ENCODE assay signal across 15 cellular contexts in genomic region chr4:182923376-182923775, GRCh38. TPM values are rescaled to one million over a fixed set of nuclear protein-coding genes. Genes with fewer than 3 reads are reported as not detected.
DNase-seq lines count a peak whose midpoint lies in the region; ATAC-seq and TF ChIP-seq lines count a peak whose summit lies in the region.
"Had no signal": no experiment of that assay in that cellular context is flagged by ENCODE, and none has a peak within 500 bp of the region (broad histone marks: within the 10 kb centered on the region; RNA-seq: fewer than 3 reads in every experiment).

No MANE protein-coding gene starts in this region.

- H3K9me3 ChIP-seq in AG04450 (ENCODE audit: control insufficient read depth, insufficient read depth, low read length) = no peaks in the 10 kb centered on the region
- no peaks in the 10 kb centered on the region for H3K9me3 ChIP-seq in IMR-90 (ENCODE audit: control insufficient read depth, insufficient read depth, low read length)
- no peaks in the 10 kb centered on the region for H3K9me3 ChIP-seq in muscle layer of duodenum (ENCODE audit: control insufficient read depth in 1 of 2, low read length in 2 of 2)
- no peaks in the 10 kb centered on the region for H3K9me3 ChIP-seq in thyroid gland
- no peaks in the 10 kb centered on the region for H3K9me3 ChIP-seq in naive thymus-derived CD4-positive, alpha-beta T cell (ENCODE audit: control insufficient read depth in 2 of 3, low read length in 3 of 3)

- H3K27me3 Mint-ChIP-seq in naive thymus-derived CD4-positive, alpha-beta T cell = peaks cover 0 to 36% (median 0%) of the 10 kb centered on the region in 5 donors

- no peak overlapping the region for H2AK9ac ChIP-seq in IMR-90 (replicated peaks; ENCODE audit: low read depth, low read length, poor library complexity)

- 0 out of 4 replicates have a peak, but pooled peaks cover 0 to 4% of the 10 kb centered on the region in 2 experiments for H3K79me1 ChIP-seq in IMR-90 (ENCODE audit: low read depth in 1 of 2, low read length in 2 of 2)

- H2BK120ac ChIP-seq in IMR-90 (ENCODE audit: low read depth, low read length) = peak overlapping the region; percentile 76

- peaks cover 23% of the 10 kb centered on the region for H3K9me1 ChIP-seq in IMR-90 (ENCODE audit: insufficient read depth, low read length)

- H3K27me3 ChIP-seq in AG04450 (ENCODE audit: control insufficient read depth, insufficient read depth, low read length) = no peaks in the 10 kb centered on the region
- H3K27me3 ChIP-seq in IMR-90 (ENCODE audit: control insufficient read depth, insufficient read depth, low read length) = no peaks in the 10 kb centered on the region
- H3K27me3 ChIP-seq in muscle layer of duodenum (ENCODE audit: low read depth, low read length) = no peaks in the 10 kb centered on the region
- H3K27me3 ChIP-seq in thyroid gland = no peaks in the 10 kb centered on the region
- no peaks in the 10 kb centered on the region for H3K27me3 ChIP-seq in naive thymus-derived CD4-positive, alpha-beta T cell (ENCODE audit: control insufficient read depth in 2 of 2, insufficient read depth in 2 of 2, low read length in 2 of 2)

- peaks cover 4 to 24% (median 17%) of the 10 kb centered on the region in 7 donors for H3K4me1 Mint-ChIP-seq in naive thymus-derived CD4-positive, alpha-beta T cell

- H3K36me3 ChIP-seq in IMR-90 (ENCODE audit: control insufficient read depth, insufficient read depth, low read length) = no peaks in the 10 kb centered on the region
- H3K36me3 ChIP-seq in muscle layer of duodenum (ENCODE audit: control insufficient read depth in 1 of 2, insufficient read depth in 2 of 2, low read length in 2 of 2) = no peaks in the 10 kb centered on the region
- H3K36me3 ChIP-seq in thyroid gland = no peaks in the 10 kb centered on the region
- H3K36me3 ChIP-seq in naive thymus-derived CD4-positive, alpha-beta T cell (ENCODE audit: control insufficient read depth in 2 of 3, insufficient read depth in 3 of 3, low read length in 3 of 3) = no peaks in the 10 kb centered on the region

- intact Hi-C loops in IMR-90 (cut with micrococcal nuclease) (loop anchor here (5.0 to 10.0 kb wide), 6 partner anchors 469 to 1359 kb away; partner anchors contain the start of gene TENM3), thyroid gland (cut with DNase I) (loop anchor here (10.0 kb wide), 1 partner anchor 119 kb away; no protein-coding TSS in a partner anchor)
- intact Hi-C loops in naive thymus-derived CD4-positive, alpha-beta T cell (cut with micrococcal nuclease) = loop anchor here (10.0 kb wide), 3 partner anchors 249 to 1619 kb away; no protein-coding TSS in a partner anchor

- H3K27ac ChIP-seq in AG04450 (ENCODE audit: low read depth, low read length) (peak overlapping the region; percentile 4), IMR-90 (ENCODE audit: insufficient read depth, low read length) (peak overlapping the region; percentile 10; the same call in 1 of the 2 replicates), muscle layer of duodenum (ENCODE audit: low read length) (no peak overlapping the region), thyroid gland (peak overlapping the region in 1 of 3 donors; percentile 0)
- no peak overlapping the region for H3K27ac ChIP-seq in naive thymus-derived CD4-positive, alpha-beta T cell (ENCODE audit: low read depth, low read length)

- H4K20me1 ChIP-seq in IMR-90 (ENCODE audit: insufficient read depth, low read length) = no peaks in the 10 kb centered on the region

- dilution Hi-C loops in IMR-90 (cut with HindIII; ENCODE audit: low sequenced_read_pairs, unreplicated experiment) = loop anchor here (25.0 kb wide), 1 partner anchor 339 kb away; no protein-coding TSS in a partner anchor

- peak overlapping the region; percentile 86 for H2BK5ac ChIP-seq in IMR-90 (ENCODE audit: low read depth, low read length, poor library complexity, severe bottlenecking)

- H3K56ac ChIP-seq in IMR-90 (ENCODE audit: extremely low read depth, insufficient read depth, low read length) = 0 out of 2 replicates have a peak overlapping the region, but pooled peaks have one; percentile 21

- peak overlapping the region; percentile 81 for H2BK20ac ChIP-seq in IMR-90 (ENCODE audit: low read depth, low read length)

- DNase-seq in AG04450 (ENCODE audit: low read depth, low spot score) (no peak), IMR-90 (peak; percentile 67), astrocyte of the hippocampus (ENCODE audit: low read depth, low spot score) (peak; percentile 27), thyroid gland (no peak), SK-N-DZ (ENCODE audit: low spot score) (no peak)
- DNase-seq in naive thymus-derived CD4-positive, alpha-beta T cell = no peak
- DNase-seq: KBM-7, NCI-H1436 treated with DMSO at 0.1 percent for 48 hours, NCI-H226, NCI-H526, RPMI8226, SIG-M5 had no signal

- peak overlapping the region; percentile 84; the same call in 1 of the 2 replicates for H3K23ac ChIP-seq in IMR-90 (ENCODE audit: low read depth, low read length)

- TF ChIP-seq RAD21 in IMR-90 (IDR thresholded peaks at IDR 0.05; ENCODE audit: low read length) = no peak

- TF ChIP-seq POLR2A in IMR-90 (IDR thresholded peaks at IDR 0.05; ENCODE audit: low read depth, low read length) (no peak), thyroid gland (IDR thresholded peaks at IDR 0.05) (no peak)

- H3K4me3 ChIP-seq in AG04450 (ENCODE audit: low read depth, low read length) = no peak overlapping the region
- H3K4me3 ChIP-seq in IMR-90 (ENCODE audit: insufficient read depth, low read depth, low read length) = peak overlapping the region; percentile 1; the same call in 1 of the 2 replicates
- H3K4me3 ChIP-seq in muscle layer of duodenum (ENCODE audit: low read depth in 1 of 2, low read length in 2 of 2) = peak overlapping the region; percentile 30 to 41
- H3K4me3 ChIP-seq in thyroid gland (replicated peaks in 1 of 3) = no peak overlapping the region
- H3K4me3 ChIP-seq in naive thymus-derived CD4-positive, alpha-beta T cell (ENCODE audit: low read length) = no peak overlapping the region
- H3K4me3 ChIP-seq: GM23338 had no signal

- H4K5ac ChIP-seq in IMR-90 (ENCODE audit: low read depth, low read length) = no peak overlapping the region

- H3K4ac ChIP-seq in IMR-90 (ENCODE audit: low read depth, low read length) = peak overlapping the region; percentile 17

- ATAC-seq in IMR-90 (ENCODE audit: low read depth) = peak; percentile 38
- no peak for ATAC-seq in naive thymus-derived CD4-positive, alpha-beta T cell
- ATAC-seq: GM23338, HCT116 had no signal

- in situ Hi-C loops in IMR-90 (cut with MboI; ENCODE audit: low sequenced_read_pairs) = no loop called here

- H3K4me2 ChIP-seq in IMR-90 (ENCODE audit: low read depth, low read length) = peak overlapping the region; percentile 63
- H3K4me2 ChIP-seq: GM23338 had no signal

- H3K14ac ChIP-seq in IMR-90 (replicated peaks; ENCODE audit: low read depth, low read length) = peak overlapping the region; percentile 84

- H3K27ac Mint-ChIP-seq in naive thymus-derived CD4-positive, alpha-beta T cell = no peak overlapping the region
- H3K27ac Mint-ChIP-seq: GM23338 had no signal

- 10% methylated on average over 2 of the region's 5 CpGs; no CpG with 5 or more reads in 1 of the 2 experiments for WGBS in IMR-90 (ENCODE audit: extremely low coverage in 2 of 2, insufficient read length in 1 of 2), 2 experiments
- 67 to 79% methylated on average over 5 of the region's 5 CpGs for WGBS in thyroid gland, 2 donors

- no peaks in the 10 kb centered on the region for H3K9me3 Mint-ChIP-seq in naive thymus-derived CD4-positive, alpha-beta T cell
- H3K9me3 Mint-ChIP-seq: GM23338 had no signal

- peak overlapping the region; percentile 63 for H2AFZ ChIP-seq in IMR-90 (replicated peaks; ENCODE audit: low read length, poor library complexity)

- H3K4me3 Mint-ChIP-seq in naive thymus-derived CD4-positive, alpha-beta T cell = no peak overlapping the region
- H3K4me3 Mint-ChIP-seq: GM23338 had no signal

- H3K9ac ChIP-seq in IMR-90 (ENCODE audit: low read depth, low read length) = no peak overlapping the region; the same call in 1 of the 2 replicates

- H3K4me1 ChIP-seq in IMR-90 (ENCODE audit: control insufficient read depth, insufficient read depth, low read length) (peaks cover 9% of the 10 kb centered on the region), muscle layer of duodenum (ENCODE audit: control insufficient read depth in 1 of 2, insufficient read depth in 2 of 2, low read length in 2 of 2) (peaks cover 6 to 7% of the 10 kb centered on the region in 2 donors), thyroid gland (peaks cover 12 to 20% of the 10 kb centered on the region in 2 donors)
- peaks cover 13 to 14% of the 10 kb centered on the region in 2 donors for H3K4me1 ChIP-seq in naive thymus-derived CD4-positive, alpha-beta T cell (ENCODE audit: control insufficient read depth in 2 of 2, insufficient read depth in 2 of 2, low read length in 2 of 2)

- no TSS peak for BruUV-seq in IMR-90 (replicated peaks; lab: Mats Ljungman, UMichigan)

- POLR2A ChIA-PET in AG04450 (lab: Yijun Ruan, JAX) (interaction anchor here (0.5 to 0.7 kb wide), 2 partner anchors 50 to 646 kb away, joined by 3 read pairs; no protein-coding TSS in a partner anchor), IMR-90 (lab: Charles Lee; ENCODE audit: unreplicated experiment) (interaction anchor here (0.6 kb wide), 1 partner anchor 12 kb away, joined by 9 read pairs; no protein-coding TSS in a partner anchor)
- POLR2A ChIA-PET in naive thymus-derived CD4-positive, alpha-beta T cell (lab: Charles Lee) = no interaction called here

- peak overlapping the region in 1 of 2 experiments; percentile 72; a peak in 2 of 4 replicates for H4K8ac ChIP-seq in IMR-90 (ENCODE audit: low read depth in 2 of 2, low read length in 2 of 2)

- peaks cover 0 to 3% (median 0%) of the 10 kb centered on the region in 5 donors for H3K36me3 Mint-ChIP-seq in naive thymus-derived CD4-positive, alpha-beta T cell

- H3K18ac ChIP-seq in IMR-90 (ENCODE audit: low read depth, low read length) = peak overlapping the region; percentile 49; the same call in 1 of the 2 replicates

- H2BK15ac ChIP-seq in IMR-90 (ENCODE audit: low read depth, low read length) = peak overlapping the region; percentile 87; the same call in 2 of the 3 replicates

- TF ChIP-seq CTCF in AG04450 (IDR thresholded peaks at IDR 0.05; ENCODE audit: low read depth, low read length) (no peak), IMR-90 (conservative IDR thresholded peaks at IDR 0.05; ENCODE audit: low read depth, low read length) (no peak), thyroid gland (IDR thresholded peaks at IDR 0.05) (no peak)

- CTCF ChIA-PET in AG04450 (lab: Charles Lee) (interaction anchor here (0.5 to 6.5 kb wide), 4 partner anchors 15 to 482 kb away, joined by 3 to 48 read pairs (median 22); no protein-coding TSS in a partner anchor), IMR-90 (lab: Yijun Ruan, JAX) (interaction anchor here (1.0 to 1.4 kb wide), 2 partner anchors 339 to 444 kb away, joined by 3 read pairs; no protein-coding TSS in a partner anchor)
- CTCF ChIA-PET in naive thymus-derived CD4-positive, alpha-beta T cell (lab: Charles Lee) = interaction anchor here (1.1 to 1.2 kb wide), 2 partner anchors 9 to 150 kb away, joined by 3 to 4 read pairs; no protein-coding TSS in a partner anchor

- H2AK5ac ChIP-seq in IMR-90 (ENCODE audit: low read depth, low read length) = no peak overlapping the region

- H4K91ac ChIP-seq in IMR-90 (ENCODE audit: insufficient read depth, low read depth, low read length) = peak overlapping the region; percentile 54

RNA-seq across cellular contexts. Expression of gene DCTD, which starts 6.2 kb away (rescaled TPM):
- polyA plus RNA-seq in AG04450 (2011; rRNA removed) (183 and 195 TPM in 2 replicates), IMR-90 (2012; rRNA removed) (113 and 127 TPM in 2 replicates)
- 88.3 and 91.6 TPM in 2 replicates for polyA minus RNA-seq in AG04450 (2011; rRNA and poly(A)+ RNA removed)
- total RNA-seq in IMR-90 (2012; rRNA removed) (84.2 and 90.3 TPM in 2 replicates), thyroid gland (100 to 1,000 TPM in 3 of 4 donors, 10 to 100 TPM in 1; 99.3 to 150 (median 119) TPM)
- 99.3 and 108 TPM in 2 replicates for polyA plus RNA-seq in IMR-90 (2012; cell fraction: cytosol; rRNA removed)
- 122 and 215 TPM in 2 replicates for polyA plus RNA-seq in IMR-90 (2012; cell fraction: nucleus; rRNA removed; ENCODE audit: low replicate concordance)
- polyA plus RNA-seq in SK-N-DZ (2014; cell fraction: cytosol; rRNA removed) = 47.3 and 51.6 TPM in 2 replicates
- polyA plus RNA-seq in SK-N-DZ (2014; cell fraction: nucleus; rRNA removed) = 51.0 and 65.9 TPM in 2 replicates
- total RNA-seq in naive thymus-derived CD4-positive, alpha-beta T cell = 10 to 100 TPM; 61.4 to 76.2 (median 68.9) TPM
- 10 to 100 TPM; 76.3 to 84.7 TPM for polyA plus RNA-seq in naive thymus-derived CD4-positive, alpha-beta T cell

Comparison
In these comparisons a context has a peak if more than half of its experiments do, and no peak if none do; other contexts are left out.
1. DNase-seq: peak in IMR-90 (single experiment) and astrocyte of the hippocampus (single experiment); none in AG04450 (single experiment), thyroid gland (0 of 2), SK-N-DZ (single experiment) and naive thymus-derived CD4-positive, alpha-beta T cell (0 of 9).
2. H3K27ac ChIP-seq: peak in AG04450 (single experiment) and IMR-90 (single experiment); none in muscle layer of duodenum (single experiment) and naive thymus-derived CD4-positive, alpha-beta T cell (single experiment).
3. H3K4me3 ChIP-seq: peak in IMR-90 (single experiment) and muscle layer of duodenum (2 of 2); none in AG04450 (single experiment), thyroid gland (0 of 3) and naive thymus-derived CD4-positive, alpha-beta T cell (single experiment).